Comparison of ENCODE assay signal across 1 cellular context in the genomic region with DNA sequence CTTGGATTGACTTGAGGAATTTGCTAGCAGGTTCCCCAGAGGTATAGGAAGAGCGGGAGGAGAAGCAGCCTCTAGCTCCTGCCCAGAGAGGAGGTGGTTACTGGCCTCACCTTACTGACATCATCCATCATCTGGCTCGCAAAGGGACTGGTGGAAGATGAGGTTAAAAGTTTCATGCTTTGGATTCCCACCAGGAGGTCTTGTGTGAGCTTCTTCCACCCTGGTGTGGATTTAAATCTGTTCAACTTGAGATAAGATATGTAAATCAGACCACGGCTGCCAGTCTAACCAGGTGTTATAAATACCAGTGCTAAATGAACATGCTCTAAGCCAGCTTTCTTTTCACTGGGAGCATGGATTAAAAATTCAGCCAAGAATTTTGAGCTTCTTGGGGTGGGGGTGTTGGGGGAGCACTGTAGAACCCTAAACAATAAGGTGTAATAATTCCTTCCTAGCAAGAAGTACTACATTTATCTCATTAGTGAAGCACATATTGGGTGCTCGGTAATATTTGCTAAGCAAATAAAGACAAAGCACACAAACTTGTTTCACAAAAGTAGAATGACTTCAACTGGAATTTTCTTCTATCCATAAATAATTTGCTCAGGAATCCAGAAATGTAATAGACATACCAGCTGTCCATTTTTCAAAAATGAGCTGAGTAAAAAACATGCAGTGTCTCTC.
TF ChIP-seq lines count a peak whose summit lies in the region.

No MANE protein-coding gene starts in this region.

TF ChIP-seq in GM23338, 12 proteins besides CTCF, POLR2A, EP300 and RAD21 (continued from another document):
- TF ChIP-seq, protein P1, sequence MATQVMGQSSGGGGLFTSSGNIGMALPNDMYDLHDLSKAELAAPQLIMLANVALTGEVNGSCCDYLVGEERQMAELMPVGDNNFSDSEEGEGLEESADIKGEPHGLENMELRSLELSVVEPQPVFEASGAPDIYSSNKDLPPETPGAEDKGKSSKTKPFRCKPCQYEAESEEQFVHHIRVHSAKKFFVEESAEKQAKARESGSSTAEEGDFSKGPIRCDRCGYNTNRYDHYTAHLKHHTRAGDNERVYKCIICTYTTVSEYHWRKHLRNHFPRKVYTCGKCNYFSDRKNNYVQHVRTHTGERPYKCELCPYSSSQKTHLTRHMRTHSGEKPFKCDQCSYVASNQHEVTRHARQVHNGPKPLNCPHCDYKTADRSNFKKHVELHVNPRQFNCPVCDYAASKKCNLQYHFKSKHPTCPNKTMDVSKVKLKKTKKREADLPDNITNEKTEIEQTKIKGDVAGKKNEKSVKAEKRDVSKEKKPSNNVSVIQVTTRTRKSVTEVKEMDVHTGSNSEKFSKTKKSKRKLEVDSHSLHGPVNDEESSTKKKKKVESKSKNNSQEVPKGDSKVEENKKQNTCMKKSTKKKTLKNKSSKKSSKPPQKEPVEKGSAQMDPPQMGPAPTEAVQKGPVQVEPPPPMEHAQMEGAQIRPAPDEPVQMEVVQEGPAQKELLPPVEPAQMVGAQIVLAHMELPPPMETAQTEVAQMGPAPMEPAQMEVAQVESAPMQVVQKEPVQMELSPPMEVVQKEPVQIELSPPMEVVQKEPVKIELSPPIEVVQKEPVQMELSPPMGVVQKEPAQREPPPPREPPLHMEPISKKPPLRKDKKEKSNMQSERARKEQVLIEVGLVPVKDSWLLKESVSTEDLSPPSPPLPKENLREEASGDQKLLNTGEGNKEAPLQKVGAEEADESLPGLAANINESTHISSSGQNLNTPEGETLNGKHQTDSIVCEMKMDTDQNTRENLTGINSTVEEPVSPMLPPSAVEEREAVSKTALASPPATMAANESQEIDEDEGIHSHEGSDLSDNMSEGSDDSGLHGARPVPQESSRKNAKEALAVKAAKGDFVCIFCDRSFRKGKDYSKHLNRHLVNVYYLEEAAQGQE (IDR thresholded peaks at IDR 0.05; ENCODE audit: unreplicated experiment) = no peak
- TF ChIP-seq, protein P2, sequence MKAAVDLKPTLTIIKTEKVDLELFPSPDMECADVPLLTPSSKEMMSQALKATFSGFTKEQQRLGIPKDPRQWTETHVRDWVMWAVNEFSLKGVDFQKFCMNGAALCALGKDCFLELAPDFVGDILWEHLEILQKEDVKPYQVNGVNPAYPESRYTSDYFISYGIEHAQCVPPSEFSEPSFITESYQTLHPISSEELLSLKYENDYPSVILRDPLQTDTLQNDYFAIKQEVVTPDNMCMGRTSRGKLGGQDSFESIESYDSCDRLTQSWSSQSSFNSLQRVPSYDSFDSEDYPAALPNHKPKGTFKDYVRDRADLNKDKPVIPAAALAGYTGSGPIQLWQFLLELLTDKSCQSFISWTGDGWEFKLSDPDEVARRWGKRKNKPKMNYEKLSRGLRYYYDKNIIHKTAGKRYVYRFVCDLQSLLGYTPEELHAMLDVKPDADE (IDR thresholded peaks at IDR 0.05) = no peak
- no peak for TF ChIP-seq CREB1 (CRISPR knock-in tag; IDR thresholded peaks at IDR 0.05; ENCODE audit: low read depth)
- TF ChIP-seq STAT1 (IDR thresholded peaks at IDR 0.05; ENCODE audit: unreplicated experiment) = no peak
- TF ChIP-seq POLR2AphosphoS5 (IDR thresholded peaks at IDR 0.05; ENCODE audit: low read depth) = no peak
- TF ChIP-seq, protein P3, sequence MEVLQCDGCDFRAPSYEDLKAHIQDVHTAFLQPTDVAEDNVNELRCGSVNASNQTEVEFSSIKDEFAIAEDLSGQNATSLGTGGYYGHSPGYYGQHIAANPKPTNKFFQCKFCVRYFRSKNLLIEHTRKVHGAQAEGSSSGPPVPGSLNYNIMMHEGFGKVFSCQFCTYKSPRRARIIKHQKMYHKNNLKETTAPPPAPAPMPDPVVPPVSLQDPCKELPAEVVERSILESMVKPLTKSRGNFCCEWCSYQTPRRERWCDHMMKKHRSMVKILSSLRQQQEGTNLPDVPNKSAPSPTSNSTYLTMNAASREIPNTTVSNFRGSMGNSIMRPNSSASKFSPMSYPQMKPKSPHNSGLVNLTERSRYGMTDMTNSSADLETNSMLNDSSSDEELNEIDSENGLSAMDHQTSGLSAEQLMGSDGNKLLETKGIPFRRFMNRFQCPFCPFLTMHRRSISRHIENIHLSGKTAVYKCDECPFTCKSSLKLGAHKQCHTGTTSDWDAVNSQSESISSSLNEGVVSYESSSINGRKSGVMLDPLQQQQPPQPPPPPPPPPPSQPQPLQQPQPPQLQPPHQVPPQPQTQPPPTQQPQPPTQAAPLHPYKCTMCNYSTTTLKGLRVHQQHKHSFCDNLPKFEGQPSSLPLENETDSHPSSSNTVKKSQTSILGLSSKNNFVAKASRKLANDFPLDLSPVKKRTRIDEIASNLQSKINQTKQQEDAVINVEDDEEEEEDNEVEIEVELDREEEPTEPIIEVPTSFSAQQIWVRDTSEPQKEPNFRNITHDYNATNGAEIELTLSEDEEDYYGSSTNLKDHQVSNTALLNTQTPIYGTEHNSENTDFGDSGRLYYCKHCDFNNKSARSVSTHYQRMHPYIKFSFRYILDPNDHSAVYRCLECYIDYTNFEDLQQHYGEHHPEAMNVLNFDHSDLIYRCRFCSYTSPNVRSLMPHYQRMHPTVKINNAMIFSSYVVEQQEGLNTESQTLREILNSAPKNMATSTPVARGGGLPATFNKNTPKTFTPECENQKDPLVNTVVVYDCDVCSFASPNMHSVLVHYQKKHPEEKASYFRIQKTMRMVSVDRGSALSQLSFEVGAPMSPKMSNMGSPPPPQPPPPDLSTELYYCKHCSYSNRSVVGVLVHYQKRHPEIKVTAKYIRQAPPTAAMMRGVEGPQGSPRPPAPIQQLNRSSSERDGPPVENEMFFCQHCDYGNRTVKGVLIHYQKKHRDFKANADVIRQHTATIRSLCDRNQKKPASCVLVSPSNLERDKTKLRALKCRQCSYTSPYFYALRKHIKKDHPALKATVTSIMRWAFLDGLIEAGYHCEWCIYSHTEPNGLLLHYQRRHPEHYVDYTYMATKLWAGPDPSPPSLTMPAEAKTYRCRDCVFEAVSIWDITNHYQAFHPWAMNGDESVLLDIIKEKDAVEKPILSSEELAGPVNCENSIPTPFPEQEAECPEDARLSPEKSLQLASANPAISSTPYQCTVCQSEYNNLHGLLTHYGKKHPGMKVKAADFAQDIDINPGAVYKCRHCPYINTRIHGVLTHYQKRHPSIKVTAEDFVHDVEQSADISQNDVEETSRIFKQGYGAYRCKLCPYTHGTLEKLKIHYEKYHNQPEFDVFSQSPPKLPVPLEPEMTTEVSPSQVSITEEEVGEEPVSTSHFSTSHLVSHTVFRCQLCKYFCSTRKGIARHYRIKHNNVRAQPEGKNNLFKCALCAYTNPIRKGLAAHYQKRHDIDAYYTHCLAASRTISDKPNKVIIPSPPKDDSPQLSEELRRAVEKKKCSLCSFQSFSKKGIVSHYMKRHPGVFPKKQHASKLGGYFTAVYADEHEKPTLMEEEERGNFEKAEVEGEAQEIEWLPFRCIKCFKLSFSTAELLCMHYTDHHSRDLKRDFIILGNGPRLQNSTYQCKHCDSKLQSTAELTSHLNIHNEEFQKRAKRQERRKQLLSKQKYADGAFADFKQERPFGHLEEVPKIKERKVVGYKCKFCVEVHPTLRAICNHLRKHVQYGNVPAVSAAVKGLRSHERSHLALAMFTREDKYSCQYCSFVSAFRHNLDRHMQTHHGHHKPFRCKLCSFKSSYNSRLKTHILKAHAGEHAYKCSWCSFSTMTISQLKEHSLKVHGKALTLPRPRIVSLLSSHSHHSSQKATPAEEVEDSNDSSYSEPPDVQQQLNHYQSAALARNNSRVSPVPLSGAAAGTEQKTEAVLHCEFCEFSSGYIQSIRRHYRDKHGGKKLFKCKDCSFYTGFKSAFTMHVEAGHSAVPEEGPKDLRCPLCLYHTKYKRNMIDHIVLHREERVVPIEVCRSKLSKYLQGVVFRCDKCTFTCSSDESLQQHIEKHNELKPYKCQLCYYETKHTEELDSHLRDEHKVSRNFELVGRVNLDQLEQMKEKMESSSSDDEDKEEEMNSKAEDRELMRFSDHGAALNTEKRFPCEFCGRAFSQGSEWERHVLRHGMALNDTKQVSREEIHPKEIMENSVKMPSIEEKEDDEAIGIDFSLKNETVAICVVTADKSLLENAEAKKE (CRISPR knock-in tag; IDR thresholded peaks at IDR 0.05) = no peak
- no peak for TF ChIP-seq ZNF331 (CRISPR knock-in tag; IDR thresholded peaks at IDR 0.05; ENCODE audit: low read depth)
- no peak for TF ChIP-seq EZH2 (IDR thresholded peaks at IDR 0.05; ENCODE audit: low read depth, unreplicated experiment)
- no peak for TF ChIP-seq JUNB (IDR thresholded peaks at IDR 0.05; ENCODE audit: unreplicated experiment)
- no peak for TF ChIP-seq ZNF114 (CRISPR knock-in tag; IDR thresholded peaks at IDR 0.05)
